18 cellular contexts compared by ENCODE assay signal in the genomic region with DNA sequence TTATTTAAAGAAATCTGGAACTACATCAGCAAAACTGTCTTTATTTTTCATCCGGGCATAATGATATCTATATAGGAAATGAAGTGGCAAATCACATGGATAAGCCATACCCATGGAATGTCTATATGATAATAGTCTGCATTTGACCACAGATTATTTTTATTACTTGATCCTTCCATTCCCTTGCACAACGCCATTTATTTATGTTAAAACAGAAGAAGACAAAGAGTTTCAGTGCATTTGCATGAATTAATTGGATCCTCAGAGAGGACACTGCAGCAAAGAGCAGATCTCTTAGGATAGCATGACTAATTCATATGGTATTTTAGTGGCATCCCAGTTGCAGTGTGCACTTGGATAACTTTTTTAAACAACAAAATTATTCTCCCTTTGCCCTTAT.
DNase-seq lines count a peak whose midpoint lies in the region; ATAC-seq and TF ChIP-seq lines count a peak whose summit lies in the region.
"Had no signal": no experiment of that assay in that cellular context is flagged by ENCODE, and none has a peak within 500 bp of the region (broad histone marks: within the 10 kb centered on the region; RNA-seq: fewer than 3 reads in every experiment).

No MANE protein-coding gene starts in this region.

- H3K27me3 Mint-ChIP-seq in T-helper 2 cell treated with Interferon-gamma antibody and Interleukin-4, amounts not matched to agents 5 μg/mL and 100 μg/mL, for 36 hours (ENCODE audit: low read depth), result no peaks in the 10 kb centered on the region
- H3K27me3 Mint-ChIP-seq: activated CD8-positive, alpha-beta T cell treated with anti-CD3 and anti-CD28 coated beads for 36 hours; CD4-positive, alpha-beta memory T cell; stimulated activated naive CD8-positive, alpha-beta T cell treated with anti-CD3 and anti-CD28 coated beads, Interleukin-15, Interleukin-2, amounts not matched to agents 100 ng/mL and 50 ng/mL, for 24 hours had no signal

- no peaks in the 10 kb centered on the region for H3K27me3 ChIP-seq in mammary epithelial cell (ENCODE audit: insufficient read depth, low read length)
- H3K27me3 ChIP-seq: esophagus muscularis mucosa, Peyer's patch had no signal

- peak overlapping the region; percentile 1 for H3K4me2 ChIP-seq in mammary epithelial cell (ENCODE audit: insufficient read depth, low read depth, low read length)

- no peak overlapping the region for H3K9ac ChIP-seq in mammary epithelial cell (ENCODE audit: insufficient read depth, low read length)

- no peak overlapping the region for H2AFZ ChIP-seq in mammary epithelial cell (ENCODE audit: low read depth, low read length)

- no peak for ATAC-seq in HG02588 (IDR thresholded peaks at IDR 0.05; ENCODE audit: unreplicated experiment)
- ATAC-seq: HCT116 had no signal

- no peaks in the 10 kb centered on the region for H3K79me2 ChIP-seq in mammary epithelial cell (ENCODE audit: insufficient read depth, low read length)

- CTCF ChIA-PET in mammary epithelial cell (lab: Charles Lee; ENCODE audit: low non-redundant PET), result no interaction called here

- no peaks in the 10 kb centered on the region for H3K36me3 ChIP-seq in mammary epithelial cell (ENCODE audit: insufficient read depth, low read length)
- H3K36me3 ChIP-seq: esophagus muscularis mucosa, Peyer's patch had no signal

- dilution Hi-C loops in mammary epithelial cell (cut with HindIII; ENCODE audit: low sequenced_read_pairs), result no loop called here

- H3K4me1 Mint-ChIP-seq in T-helper 2 cell treated with Interferon-gamma antibody and Interleukin-4, amounts not matched to agents 5 μg/mL and 100 μg/mL, for 36 hours (ENCODE audit: low read depth), result no peaks in the 10 kb centered on the region

- no peak overlapping the region for H3K4me3 Mint-ChIP-seq in T-helper 2 cell treated with Interferon-gamma antibody and Interleukin-4, amounts not matched to agents 5 μg/mL and 100 μg/mL, for 36 hours
- H3K4me3 Mint-ChIP-seq: activated CD8-positive, alpha-beta T cell treated with anti-CD3 and anti-CD28 coated beads for 36 hours; CD4-positive, alpha-beta memory T cell; stimulated activated naive CD8-positive, alpha-beta T cell treated with anti-CD3 and anti-CD28 coated beads, Interleukin-15, Interleukin-2, amounts not matched to agents 100 ng/mL and 50 ng/mL, for 24 hours had no signal

- H3K9me3 Mint-ChIP-seq in T-helper 2 cell treated with Interferon-gamma antibody and Interleukin-4, amounts not matched to agents 5 μg/mL and 100 μg/mL, for 36 hours, result peaks cover 4% of the 10 kb centered on the region

- H3K27ac Mint-ChIP-seq in T-helper 2 cell treated with Interferon-gamma antibody and Interleukin-4, amounts not matched to agents 5 μg/mL and 100 μg/mL, for 36 hours, result no peak overlapping the region
- H3K27ac Mint-ChIP-seq: activated CD8-positive, alpha-beta T cell treated with anti-CD3 and anti-CD28 coated beads for 36 hours; CD4-positive, alpha-beta memory T cell; stimulated activated naive CD8-positive, alpha-beta T cell treated with anti-CD3 and anti-CD28 coated beads, Interleukin-15, Interleukin-2, amounts not matched to agents 100 ng/mL and 50 ng/mL, for 24 hours had no signal

- H3K9me3 ChIP-seq in mammary epithelial cell (replicated peaks; ENCODE audit: insufficient read depth, low read length), result peaks cover 3% of the 10 kb centered on the region
- H3K9me3 ChIP-seq: esophagus muscularis mucosa, Peyer's patch had no signal

- no peaks in the 10 kb centered on the region for H4K20me1 ChIP-seq in mammary epithelial cell (ENCODE audit: insufficient read depth, low read length)

- TF ChIP-seq CTCF in mammary epithelial cell (conservative IDR thresholded peaks at IDR 0.05 in 1 of 2, IDR thresholded peaks at IDR 0.05 in 1 of 2; ENCODE audit: extremely low read depth in 1 of 2, insufficient read depth in 1 of 2, low read depth in 1 of 2, low read length in 2 of 2), result no peak

- BruUV-seq in mammary epithelial cell (replicated peaks; lab: Mats Ljungman, UMichigan), result no TSS peak

- DNase-seq in AG08395 (ENCODE audit: low spot score) (peak; percentile 57), HS-5 (ENCODE audit: low read depth) (peak; percentile 69), mammary epithelial cell (no peak), kidney tubule cell (ENCODE audit: low spot score) (peak; percentile 17), putamen (ENCODE audit: low spot score) (no peak), OCI-M2 (lab: John Stamatoyannopoulos, UW; ENCODE audit: unreplicated experiment) (no peak)
- no peak for DNase-seq in T-helper 2 cell treated with Interferon-gamma antibody and Interleukin-4, amounts not matched to agents 5 μg/mL and 100 μg/mL, for 36 hours (ENCODE audit: low spot score)
- DNase-seq: activated CD8-positive, alpha-beta T cell treated with anti-CD3 and anti-CD28 coated beads for 36 hours; activated naive CD4-positive, alpha-beta T cell; CD4-positive, alpha-beta memory T cell; NCI-H1092; NCI-H446 treated with DMSO at 0.1 percent for 48 hours; Peyer's patch; T-helper 9 cell had no signal

- peaks cover 2% of the 10 kb centered on the region for H3K36me3 Mint-ChIP-seq in T-helper 2 cell treated with Interferon-gamma antibody and Interleukin-4, amounts not matched to agents 5 μg/mL and 100 μg/mL, for 36 hours (ENCODE audit: low read depth)

- 92% methylated on average over 2 of the region's 2 CpGs for WGBS in mammary epithelial cell (ENCODE audit: low coverage, missing lambda C conversion rate)

- H3K4me1 ChIP-seq in mammary epithelial cell (ENCODE audit: insufficient read depth, low read length), result peaks cover 9% of the 10 kb centered on the region
- H3K4me1 ChIP-seq: Peyer's patch had no signal

- intact Hi-C loops in mammary epithelial cell (cut with micrococcal nuclease), result no loop called here

- no peak overlapping the region for H3K27ac ChIP-seq in mammary epithelial cell (ENCODE audit: insufficient read depth, low read depth, low read length)
- H3K27ac ChIP-seq: esophagus muscularis mucosa, Peyer's patch had no signal

- in situ Hi-C loops in mammary epithelial cell (cut with MboI; ENCODE audit: low sequenced_read_pairs in 2 of 2), result no loop called here

- H3K4me3 ChIP-seq in mammary epithelial cell (replicated peaks in 1 of 3; ENCODE audit: insufficient read depth in 1 of 3, low read depth in 2 of 3, low read length in 3 of 3), result no peak overlapping the region
- H3K4me3 ChIP-seq: esophagus muscularis mucosa, Peyer's patch had no signal

Comparison
In these comparisons a context has a peak if more than half of its experiments do, and no peak if none do; other contexts are left out.
1. DNase-seq: peak in AG08395 (single experiment), HS-5 (single experiment) and kidney tubule cell (single experiment); none in mammary epithelial cell (single experiment), putamen (single experiment), T-helper 2 cell treated with Interferon-gamma antibody and Interleukin-4, amounts not matched to agents 5 μg/mL and 100 μg/mL, for 36 hours (single experiment) and OCI-M2 (single experiment).